9 cellular contexts compared by ENCODE assay signal in genomic region chr9:134396825-134397224, GRCh38.
A peak's percentile ranks its signal among the peaks of the same experiment; 100 is the strongest.
DNase-seq lines count a peak whose midpoint lies in the region; ATAC-seq and TF ChIP-seq lines count a peak whose summit lies in the region.
"Had no signal": no experiment of that assay in that cellular context is flagged by ENCODE, and none has a peak within 500 bp of the region (broad histone marks: within the 10 kb centered on the region; RNA-seq: fewer than 3 reads in every experiment).

No MANE protein-coding gene starts in this region.

- no peaks in the 10 kb centered on the region for H3K9me3 Mint-ChIP-seq in progenitor cell of endocrine pancreas (ENCODE audit: low read depth)

- H3K27me3 Mint-ChIP-seq in progenitor cell of endocrine pancreas, result no peaks in the 10 kb centered on the region

- H3K4me1 ChIP-seq in BLaER1 treated with 17β-estradiol and CSF1 and Interleukin-3, amounts not matched to agents 10 nM and 100 nM, result peaks cover 80 to 100% (median 97%) of the 10 kb centered on the region in 10 experiments
- H3K4me1 ChIP-seq in OCI-LY7 (ENCODE audit: insufficient read depth, low read length, poor library complexity, severe bottlenecking), result peaks cover 17% of the 10 kb centered on the region
- peaks cover 3% of the 10 kb centered on the region for H3K4me1 ChIP-seq in mucosa of descending colon (ENCODE audit: low read depth)

- H3K36me3 Mint-ChIP-seq in progenitor cell of endocrine pancreas (ENCODE audit: insufficient read depth), result peaks cover 4% of the 10 kb centered on the region

- no TSS peak for BruUV-seq in OCI-LY7 (replicated peaks; lab: Mats Ljungman, UMichigan)

- TF ChIP-seq CTCF in OCI-LY7 (conservative IDR thresholded peaks at IDR 0.05; ENCODE audit: low read length) (no peak), mucosa of descending colon (IDR thresholded peaks at IDR 0.05) (no peak), progenitor cell of endocrine pancreas (IDR thresholded peaks at IDR 0.05; ENCODE audit: unreplicated experiment) (no peak)

- peak overlapping the region; percentile 30 to 75 (median 57); a peak in 18 of 22 replicates for H3K9ac ChIP-seq in BLaER1 treated with 17β-estradiol and CSF1 and Interleukin-3, amounts not matched to agents 10 nM and 100 nM

- peak overlapping the region; percentile 48; the same call in 1 of the 2 replicates for H2AFZ ChIP-seq in OCI-LY7 (ENCODE audit: low read length)

- no peaks in the 10 kb centered on the region for H3K79me2 ChIP-seq in OCI-LY7 (ENCODE audit: insufficient read depth, low read depth, low read length)

- peak overlapping the region; percentile 91 to 100 (median 97) for H3K4me2 ChIP-seq in BLaER1 treated with 17β-estradiol and CSF1 and Interleukin-3, amounts not matched to agents 10 nM and 100 nM
- peak overlapping the region; percentile 78 for H3K4me2 ChIP-seq in OCI-LY7 (ENCODE audit: low read length)

- H3K9me3 ChIP-seq in BLaER1 treated with 17β-estradiol and CSF1 and Interleukin-3, amounts not matched to agents 10 nM and 100 nM (replicated peaks in 1 of 11), result peaks cover 7 to 14% (median 12%) of the 10 kb centered on the region in 11 experiments
- H3K9me3 ChIP-seq in OCI-LY7 (ENCODE audit: low read length) (peaks cover 10% of the 10 kb centered on the region), mucosa of descending colon (peaks cover 5% of the 10 kb centered on the region)

- H3K4me1 Mint-ChIP-seq in progenitor cell of endocrine pancreas (ENCODE audit: low read depth), result no peaks in the 10 kb centered on the region

- H3K27ac ChIP-seq in BLaER1 treated with 17β-estradiol and CSF1 and Interleukin-3, amounts not matched to agents 10 nM and 100 nM, result peak overlapping the region in 10 of 11 experiments; percentile 60 to 83 (median 68); a peak in 19 of 22 replicates
- H3K27ac ChIP-seq in OCI-LY7 (ENCODE audit: low read depth, low read length, poor library complexity, severe bottlenecking), result no peak overlapping the region
- H3K27ac ChIP-seq: C4-2B had no signal

- peak; percentile 25 for ATAC-seq in mucosa of descending colon
- ATAC-seq in HG03139 (IDR thresholded peaks at IDR 0.05; ENCODE audit: unreplicated experiment), result no peak
- ATAC-seq in HG02938 (IDR thresholded peaks at IDR 0.05; ENCODE audit: unreplicated experiment), result no peak

- H3K27me3 ChIP-seq in BLaER1 treated with 17β-estradiol and CSF1 and Interleukin-3, amounts not matched to agents 10 nM and 100 nM, result peaks cover 0 to 5% (median 0%) of the 10 kb centered on the region in 11 experiments; a peak in 1 of 22 replicates

- intact Hi-C loops in OCI-LY7 (cut with micrococcal nuclease; ENCODE audit: unreplicated experiment), result loop anchor here (2.0 kb wide), 1 partner anchor 22 kb away; no protein-coding TSS in a partner anchor
- intact Hi-C loops in mucosa of descending colon (cut with DNase I, micrococcal nuclease), result no loop called here

- H3K36me3 ChIP-seq in BLaER1 treated with 17β-estradiol and CSF1 and Interleukin-3, amounts not matched to agents 10 nM and 100 nM, result peaks cover 6 to 25% (median 10%) of the 10 kb centered on the region in 11 experiments; a peak in 17 of 22 replicates
- H3K36me3 ChIP-seq in OCI-LY7 (ENCODE audit: insufficient read depth, low read length), result no peaks in the 10 kb centered on the region
- no peaks in the 10 kb centered on the region for H3K36me3 ChIP-seq in mucosa of descending colon (ENCODE audit: low read depth)

- H3K4me3 Mint-ChIP-seq in progenitor cell of endocrine pancreas (ENCODE audit: low read depth), result no peak overlapping the region

- H3K27ac Mint-ChIP-seq in progenitor cell of endocrine pancreas, result no peak overlapping the region

- CTCF ChIA-PET in OCI-LY7 (lab: Charles Lee; ENCODE audit: unreplicated experiment), result interaction anchor here (0.6 kb wide), 1 partner anchor 9 kb away, joined by 3 read pairs; no protein-coding TSS in a partner anchor

- POLR2A ChIA-PET in OCI-LY7 (lab: Charles Lee), result interaction anchor here (0.6 to 0.8 kb wide), 2 partner anchors 10 to 648 kb away, joined by 3 read pairs; no protein-coding TSS in a partner anchor

- H4K20me1 ChIP-seq in BLaER1 treated with 17β-estradiol and CSF1 and Interleukin-3, amounts not matched to agents 10 nM and 100 nM, result peaks cover 81 to 100% (median 99%) of the 10 kb centered on the region in 11 experiments
- H4K20me1 ChIP-seq in OCI-LY7 (ENCODE audit: insufficient read depth, low read length), result no peaks in the 10 kb centered on the region

- no peaks in the 10 kb centered on the region for H3K9me2 ChIP-seq in OCI-LY7 (ENCODE audit: insufficient read depth, low read length)

- peak; percentile 34 for DNase-seq in OCI-LY7 (ENCODE audit: low spot score)
- DNase-seq in activated effector memory CD4-positive, alpha-beta T cell treated with Interleukin-2 at 50 U/mL for 16 hours, result peak; percentile 54
- peak in 1 of 3 donors; percentile 81 for DNase-seq in mucosa of descending colon
- DNase-seq in progenitor cell of endocrine pancreas (ENCODE audit: low spot score, unreplicated experiment), result no peak
- DNase-seq in HT-29 (ENCODE audit: low spot score), result no peak

- H3K4me3 ChIP-seq in BLaER1 treated with 17β-estradiol and CSF1 and Interleukin-3, amounts not matched to agents 10 nM and 100 nM, result peak overlapping the region in 9 of 10 experiments; percentile 17 to 63 (median 47); a peak in 16 of 20 replicates
- peak overlapping the region; percentile 33 for H3K4me3 ChIP-seq in OCI-LY7 (ENCODE audit: low read depth, low read length, poor library complexity, severe bottlenecking)
- H3K4me3 ChIP-seq in mucosa of descending colon, result no peak overlapping the region

Comparison
In these comparisons a context has a peak if more than half of its experiments do, and no peak if none do; other contexts are left out.
1. DNase-seq: peak in OCI-LY7 (single experiment) and activated effector memory CD4-positive, alpha-beta T cell treated with Interleukin-2 at 50 U/mL for 16 hours (single experiment); none in progenitor cell of endocrine pancreas (single experiment) and HT-29 (single experiment).